ENCODE assay signal across 10 cellular contexts in the genomic region with DNA sequence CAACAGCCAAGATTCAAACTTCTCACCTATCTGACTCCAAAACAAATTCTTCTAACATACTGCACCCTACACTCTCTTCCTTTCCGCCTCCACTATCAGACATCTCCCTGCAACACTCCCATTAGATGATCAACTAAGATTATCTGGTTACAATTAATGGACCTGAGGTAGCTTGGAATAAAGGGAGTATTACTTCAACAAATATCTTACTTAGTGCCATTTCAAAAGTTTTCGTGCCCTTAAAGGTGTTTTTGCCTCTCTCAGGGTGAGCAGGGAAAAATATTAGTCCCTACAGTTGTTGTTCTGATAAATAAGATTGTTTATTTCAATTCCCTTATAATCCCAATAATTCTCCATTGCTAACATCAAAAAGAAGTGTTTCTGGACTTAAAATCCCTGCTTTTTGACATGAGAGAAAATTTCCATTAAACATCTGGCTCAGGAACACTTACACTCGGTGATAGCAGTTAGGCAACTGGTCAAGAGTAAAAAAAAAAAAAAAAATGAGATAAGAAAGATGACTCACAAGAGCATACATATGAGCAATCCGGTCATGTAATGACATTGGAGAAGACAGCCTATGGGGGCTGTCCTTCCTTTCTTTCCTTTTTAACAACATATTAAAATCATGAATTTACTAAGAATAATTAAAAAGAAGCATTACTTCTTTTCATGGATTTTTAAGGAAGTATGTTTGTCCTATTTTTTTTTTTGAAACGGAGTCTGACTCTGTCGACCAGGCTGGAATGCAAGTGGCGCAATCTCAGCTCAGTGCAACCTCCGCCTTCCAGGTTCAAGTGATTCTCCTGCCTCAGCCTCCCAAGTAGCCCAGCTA. TPM values are rescaled to one million over a fixed set of nuclear protein-coding genes. Genes with fewer than 3 reads are reported as not detected.
DNase-seq lines count a peak whose midpoint lies in the region; ATAC-seq, FAIRE-seq and TF ChIP-seq lines count a peak whose summit lies in the region.
"Had no signal": no experiment of that assay in that cellular context is flagged by ENCODE, and none has a peak within 500 bp of the region (broad histone marks: within the 10 kb centered on the region; RNA-seq: fewer than 3 reads in every experiment).

No MANE protein-coding gene starts in this region.

- peak overlapping the region; percentile 79 for H3K56ac ChIP-seq in H1 (replicated peaks; ENCODE audit: insufficient read length, low read depth, low read length)

- H2AK5ac ChIP-seq in H1 (ENCODE audit: low read depth, low read length), result no peak overlapping the region

- no peak overlapping the region for H3K14ac ChIP-seq in H1 (ENCODE audit: insufficient read length)

- H2BK120ac ChIP-seq in H1 (replicated peaks; ENCODE audit: low read depth, low read length), result no peak overlapping the region

- no peak overlapping the region for H3K4me2 ChIP-seq in H1 (ENCODE audit: insufficient read depth in 1 of 2, low read depth in 2 of 2, low read length in 2 of 2)
- H3K4me2 ChIP-seq in OCI-LY7 (ENCODE audit: low read length), result no peak overlapping the region
- no peak overlapping the region for H3K4me2 ChIP-seq in MM.1S (ENCODE audit: low read depth, low read length)

- H4K20me1 ChIP-seq in H1 (replicated peaks in 1 of 2; ENCODE audit: control insufficient read depth in 1 of 2, insufficient read depth in 2 of 2, low read length in 2 of 2), result peaks cover 2 to 5% of the 10 kb centered on the region in 2 experiments
- peaks cover 20% of the 10 kb centered on the region; the same call in 1 of the 2 replicates for H4K20me1 ChIP-seq in OCI-LY7 (ENCODE audit: insufficient read depth, low read length)
- no peaks in the 10 kb centered on the region for H4K20me1 ChIP-seq in MM.1S (ENCODE audit: insufficient read depth, low read length)

- H3F3A ChIP-seq in MM.1S (ENCODE audit: insufficient read depth, low read length), result no peaks in the 10 kb centered on the region

- H3K4me3 Mint-ChIP-seq in natural killer cell treated with Interleukin-12 subunit alpha and Interleukin-12 subunit beta and Interleukin-15 and Interleukin-18, amount 100 ng/mL, for 72 hours, result no peak overlapping the region

- no peak overlapping the region for H2AFZ ChIP-seq in H1 (ENCODE audit: low read length)
- no peak overlapping the region for H2AFZ ChIP-seq in OCI-LY7 (ENCODE audit: low read length)
- no peak overlapping the region for H2AFZ ChIP-seq in MM.1S (ENCODE audit: low read length)

- H3K18ac ChIP-seq in H1 (ENCODE audit: extremely low read depth, low read length), result no peak overlapping the region

- CTCF ChIA-PET in H1 (lab: Charles Lee; ENCODE audit: partially characterized antibody) (interaction anchor here (0.6 to 1.3 kb wide), 3 partner anchors 10 to 91 kb away, joined by 3 to 4 read pairs (median 4); no protein-coding TSS in a partner anchor), OCI-LY7 (lab: Charles Lee; ENCODE audit: unreplicated experiment) (no interaction called here)

- no peak for FAIRE-seq in H1 (lab: Jason Lieb, UNC)
- FAIRE-seq: GM12891 had no signal

- H3K4me1 ChIP-seq in H1 (replicated peaks in 1 of 4; ENCODE audit: control insufficient read depth in 3 of 4, insufficient read depth in 4 of 4, low read length in 3 of 4) (peaks cover 0 to 6% (median 0%) of the 10 kb centered on the region in 4 experiments; a peak in 2 of 7 replicates), OCI-LY7 (ENCODE audit: insufficient read depth, low read length, poor library complexity, severe bottlenecking) (peaks cover 14% of the 10 kb centered on the region), MM.1S (ENCODE audit: low read length) (no peaks in the 10 kb centered on the region; the same call in 1 of the 2 replicates)

- no peaks in the 10 kb centered on the region for H3K27me3 Mint-ChIP-seq in natural killer cell treated with Interleukin-12 subunit alpha and Interleukin-12 subunit beta and Interleukin-15 and Interleukin-18, amount 100 ng/mL, for 72 hours

- peak overlapping the region in 1 of 2 donors; percentile 72 for H3K27ac Mint-ChIP-seq in natural killer cell treated with Interleukin-12 subunit alpha and Interleukin-12 subunit beta and Interleukin-15 and Interleukin-18, amount 100 ng/mL, for 72 hours

- ATAC-seq in natural killer cell treated with Interleukin-12 subunit alpha and Interleukin-12 subunit beta and Interleukin-15 and Interleukin-18, amount 100 ng/mL, for 72 hours, result peak; percentile 67 to 73

- H3K36me3 ChIP-seq in H1 (ENCODE audit: control insufficient read depth in 2 of 4, insufficient read depth in 4 of 4, low read length in 3 of 4), result no peaks in the 10 kb centered on the region
- peaks cover 42% of the 10 kb centered on the region for H3K36me3 ChIP-seq in OCI-LY7 (ENCODE audit: insufficient read depth, low read length)
- no peaks in the 10 kb centered on the region for H3K36me3 ChIP-seq in MM.1S (replicated peaks; ENCODE audit: insufficient read depth, low read length)

- H3K79me2 ChIP-seq in H1 (ENCODE audit: control insufficient read depth in 1 of 2, insufficient read depth in 2 of 2, low read length in 2 of 2) (peaks cover 12 to 92% of the 10 kb centered on the region in 2 experiments), OCI-LY7 (ENCODE audit: insufficient read depth, low read depth, low read length) (peaks cover 100% of the 10 kb centered on the region), MM.1S (ENCODE audit: low read length) (peaks cover 98% of the 10 kb centered on the region)

- H2BK5ac ChIP-seq in H1 (ENCODE audit: low read depth, low read length), result no peak overlapping the region

- POLR2A ChIA-PET in H1 (lab: Charles Lee; ENCODE audit: partially characterized antibody) (interaction anchor here (0.6 to 0.8 kb wide), 3 partner anchors 11 to 14 kb away, joined by 3 read pairs; no protein-coding TSS in a partner anchor), OCI-LY7 (lab: Charles Lee) (interaction anchor here (0.6 to 1.7 kb wide), 8 partner anchors 10 to 950 kb away, joined by 3 to 12 read pairs (median 4); a partner anchor contains a TSS)

- H2BK15ac ChIP-seq in H1 (ENCODE audit: low read length), result no peak overlapping the region

- WGBS in H1 (ENCODE audit: extremely low coverage in 1 of 2, insufficient coverage in 1 of 2, insufficient read length in 1 of 2, insufficient replicate concordance in 2 of 2, low coverage in 1 of 2, low lambda C conversion rate in 2 of 2, missing lambda C conversion rate in 1 of 2), 2 experiments, result 88% methylated on average over 8 of the region's 8 CpGs; no CpG with 5 or more reads in 1 of the 2 experiments

- BruUV-seq in OCI-LY7 (replicated peaks; lab: Mats Ljungman, UMichigan), result no TSS peak

- H3K4me3 ChIP-seq in H1 (ENCODE audit: extremely low read depth in 1 of 4, insufficient read depth in 2 of 4, low read depth in 3 of 4, low read length in 4 of 4), result no peak overlapping the region
- H3K4me3 ChIP-seq in OCI-LY7 (ENCODE audit: low read depth, low read length, poor library complexity, severe bottlenecking), result no peak overlapping the region
- no peak overlapping the region for H3K4me3 ChIP-seq in MM.1S (ENCODE audit: low read length)

- intact Hi-C loops in OCI-LY7 (cut with micrococcal nuclease; ENCODE audit: unreplicated experiment), result no loop called here

- TF ChIP-seq CTCF in H1 (IDR thresholded peaks at IDR 0.05; ENCODE audit: control extremely low read depth in 1 of 3, insufficient read depth in 1 of 3, low read depth in 1 of 3, low read length in 3 of 3), result no peak
- TF ChIP-seq CTCF in OCI-LY7 (conservative IDR thresholded peaks at IDR 0.05; ENCODE audit: low read length), result no peak
- TF ChIP-seq CTCF in MM.1S (IDR thresholded peaks at IDR 0.05; ENCODE audit: low read length), result no peak

- no peak overlapping the region for H4K8ac ChIP-seq in H1 (ENCODE audit: extremely low read depth, insufficient read depth, low read length)

- in situ Hi-C loops in Caki2 (cut with HindIII; ENCODE audit: low pct_unique_long_range_greater_than_20kb, low sequenced_read_pairs), result no loop called here

- peaks cover 38 to 43% of the 10 kb centered on the region in 2 donors for H3K4me1 Mint-ChIP-seq in natural killer cell treated with Interleukin-12 subunit alpha and Interleukin-12 subunit beta and Interleukin-15 and Interleukin-18, amount 100 ng/mL, for 72 hours (ENCODE audit: low read depth in 2 of 2)

- H3K9ac ChIP-seq in H1 (replicated peaks in 1 of 4; ENCODE audit: extremely low read depth in 1 of 4, low read depth in 3 of 4, low read length in 3 of 4), result no peak overlapping the region
- H3K9ac ChIP-seq in MM.1S (ENCODE audit: low read length), result no peak overlapping the region

- TF ChIP-seq RAD21 in H1 (IDR thresholded peaks at IDR 0.05 in 1 of 2, conservative IDR thresholded peaks at IDR 0.05 in 1 of 2; ENCODE audit: low read depth in 2 of 2, low read length in 2 of 2), result no peak

- no peak for TF ChIP-seq POLR2A in H1 (IDR thresholded peaks at IDR 0.05; ENCODE audit: control extremely low read depth in 1 of 2, low read depth in 2 of 2, low read length in 2 of 2)

- no peaks in the 10 kb centered on the region for H3K23me2 ChIP-seq in H1 (ENCODE audit: low read depth, low read length)

- H3K9me3 ChIP-seq in H1 (ENCODE audit: insufficient read depth in 2 of 2, low read depth in 1 of 2, low read length in 1 of 2), result no peaks in the 10 kb centered on the region
- no peaks in the 10 kb centered on the region for H3K9me3 ChIP-seq in OCI-LY7 (ENCODE audit: low read length)
- H3K9me3 ChIP-seq in MM.1S (replicated peaks; ENCODE audit: insufficient read depth, low read length), result no peaks in the 10 kb centered on the region

- no peaks in the 10 kb centered on the region for H3K9me3 Mint-ChIP-seq in natural killer cell treated with Interleukin-12 subunit alpha and Interleukin-12 subunit beta and Interleukin-15 and Interleukin-18, amount 100 ng/mL, for 72 hours

- H3K79me1 ChIP-seq in H1 (ENCODE audit: low read depth, low read length), result no peaks in the 10 kb centered on the region; the same call in 1 of the 2 replicates

- H2BK20ac ChIP-seq in H1 (ENCODE audit: low read length), result no peak overlapping the region

- H4K91ac ChIP-seq in H1 (replicated peaks; ENCODE audit: insufficient read length, low read length), result no peak overlapping the region

- TF ChIP-seq EP300 in H1 (IDR thresholded peaks at IDR 0.05; ENCODE audit: borderline replicate concordance in 1 of 2, low read depth in 2 of 2, low read length in 2 of 2), result no peak

- H3K27me3 ChIP-seq in H1 (replicated peaks in 1 of 4; ENCODE audit: control insufficient read depth in 3 of 4, extremely low read depth in 1 of 4, insufficient read depth in 3 of 4, low read length in 3 of 4) (no peaks in the 10 kb centered on the region), MM.1S (replicated peaks; ENCODE audit: insufficient read depth, low read length) (no peaks in the 10 kb centered on the region)

- no peak overlapping the region for H3K4ac ChIP-seq in H1 (replicated peaks; ENCODE audit: insufficient read length, low read depth, low read length)

- no peak overlapping the region for H3K27ac ChIP-seq in H1 (ENCODE audit: low read depth, low read length)
- H3K27ac ChIP-seq in OCI-LY7 (ENCODE audit: low read depth, low read length, poor library complexity, severe bottlenecking), result no peak overlapping the region
- H3K27ac ChIP-seq in MM.1S (ENCODE audit: low read length), result no peak overlapping the region

- H2BK12ac ChIP-seq in H1 (ENCODE audit: low read depth, low read length), result no peak overlapping the region

- H4K5ac ChIP-seq in H1 (ENCODE audit: insufficient read length, low read depth, low read length), result no peak overlapping the region

- peak; percentile 60 for DNase-seq in Caki2 (ENCODE audit: low read depth)
- peak; percentile 59 for DNase-seq in NCI-H226
- no peak for DNase-seq in H1 (ENCODE audit: low read depth in 1 of 2, low spot score in 2 of 2)
- no peak for DNase-seq in natural killer cell treated with Interleukin-12 subunit alpha and Interleukin-12 subunit beta and Interleukin-15 and Interleukin-18, amount 100 ng/mL, for 72 hours (ENCODE audit: low spot score)
- DNase-seq in GDM1 (lab: John Stamatoyannopoulos, UW), result no peak
- no peak for DNase-seq in OCI-LY7 (ENCODE audit: low spot score)
- no peak for DNase-seq in T1000 (lab: John Stamatoyannopoulos, UW)
- no peak for DNase-seq in MM.1S
- DNase-seq: NCI-H510A treated with DMSO at 0.1 percent for 48 hours had no signal

- H3K23ac ChIP-seq in H1 (ENCODE audit: insufficient read length), result no peak overlapping the region

- H3K9me2 ChIP-seq in OCI-LY7 (ENCODE audit: insufficient read depth, low read length) (no peaks in the 10 kb centered on the region), MM.1S (replicated peaks; ENCODE audit: insufficient read depth, low read length) (no peaks in the 10 kb centered on the region)

- H3K36me3 Mint-ChIP-seq in natural killer cell treated with Interleukin-12 subunit alpha and Interleukin-12 subunit beta and Interleukin-15 and Interleukin-18, amount 100 ng/mL, for 72 hours, result no peaks in the 10 kb centered on the region

RNA-seq across cellular contexts. Expression of a gene that starts 7.6 kb away (rescaled TPM):
- 6.1 and 9.9 TPM in 2 replicates for total RNA-seq in Caki2 (2014; rRNA removed; shearing (Covaris generic); ENCODE audit: low replicate concordance)
- total RNA-seq in H1 (2021; fragmentation: NEBNext Ultra II Directional; extraction: Animal tissue kit (Norgen Biotek cat#: 25700)), result 16.4 and 17.6 TPM in 2 replicates
- 3.9 and 4.2 TPM in 2 replicates for polyA plus RNA-seq in H1 (2011; rRNA removed)
- polyA plus RNA-seq in H1 (2011; cell fraction: cytosol; rRNA removed), result 5.4 TPM
- polyA plus RNA-seq in H1 (2011; cell fraction: nucleus; rRNA removed), result 4.5 TPM
- polyA plus RNA-seq in H1 (2012, experiment 1 of 2), result 7.9 to 10.1 TPM (median 8.4 TPM) in 4 replicates
- 1.5 TPM for polyA plus RNA-seq in H1 (2012, experiment 2 of 2)
- polyA plus RNA-seq in H1 (2013, experiment 1 of 2), result 7.0 TPM
- 7.2 TPM for polyA plus RNA-seq in H1 (2013, experiment 2 of 2)
- polyA minus RNA-seq in H1 (2011; rRNA and poly(A)+ RNA removed), result 33.8 and 40.8 TPM in 2 replicates
- polyA minus RNA-seq in H1 (2011; cell fraction: cytosol; rRNA and poly(A)+ RNA removed), result 16.1 TPM
- polyA minus RNA-seq in H1 (2011; cell fraction: nucleus; rRNA and poly(A)+ RNA removed), result 13.9 TPM
- total RNA-seq in natural killer cell treated with Interleukin-12 subunit alpha and Interleukin-12 subunit beta and Interleukin-15 and Interleukin-18, amount 100 ng/mL, for 72 hours, result 10 to 100 TPM; 18.7 to 27.7 TPM
- total RNA-seq in OCI-LY7 (2014; rRNA removed; shearing (Covaris generic)), result 10.8 and 12.5 TPM in 2 replicates
- total RNA-seq in OCI-LY7 (2022), result 19.0 TPM in 2 replicates

RNA-seq across cellular contexts. Expression of a gene that starts 45.4 kb away (rescaled TPM):
- 13.3 and 21.2 TPM in 2 replicates for total RNA-seq in Caki2 (2014; rRNA removed; shearing (Covaris generic); ENCODE audit: low replicate concordance)
- total RNA-seq in H1 (2021; fragmentation: NEBNext Ultra II Directional; extraction: Animal tissue kit (Norgen Biotek cat#: 25700)), result 26.9 and 27.7 TPM in 2 replicates
- 6.5 and 9.1 TPM in 2 replicates for polyA plus RNA-seq in H1 (2011; rRNA removed)
- polyA plus RNA-seq in H1 (2011; cell fraction: cytosol; rRNA removed), result 12.2 TPM
- 11.2 TPM for polyA plus RNA-seq in H1 (2011; cell fraction: nucleus; rRNA removed)
- 19.8 to 23.4 TPM (median 20.1 TPM) in 4 replicates for polyA plus RNA-seq in H1 (2012, experiment 1 of 2)
- polyA plus RNA-seq in H1 (2012, experiment 2 of 2), result 3.7 TPM
- polyA plus RNA-seq in H1 (2013, experiment 1 of 2), result 23.7 TPM
- 25.7 TPM for polyA plus RNA-seq in H1 (2013, experiment 2 of 2)
- 13.0 and 14.2 TPM in 2 replicates for polyA minus RNA-seq in H1 (2011; rRNA and poly(A)+ RNA removed)
- 12.0 TPM for polyA minus RNA-seq in H1 (2011; cell fraction: cytosol; rRNA and poly(A)+ RNA removed)
- polyA minus RNA-seq in H1 (2011; cell fraction: nucleus; rRNA and poly(A)+ RNA removed), result 33.8 TPM
- total RNA-seq in natural killer cell treated with Interleukin-12 subunit alpha and Interleukin-12 subunit beta and Interleukin-15 and Interleukin-18, amount 100 ng/mL, for 72 hours, result 10 to 100 TPM; 29.0 to 44.0 TPM
- 7.1 and 11.8 TPM in 2 replicates for total RNA-seq in OCI-LY7 (2014; rRNA removed; shearing (Covaris generic))
- total RNA-seq in OCI-LY7 (2022), result 17.1 and 18.8 TPM in 2 replicates

Comparison
In these comparisons a context has a peak if more than half of its experiments do, and no peak if none do; other contexts are left out.
1. DNase-seq: peak in Caki2 (single experiment) and NCI-H226 (single experiment); none in H1 (0 of 2), natural killer cell treated with Interleukin-12 subunit alpha and Interleukin-12 subunit beta and Interleukin-15 and Interleukin-18, amount 100 ng/mL, for 72 hours (single experiment), GDM1 (single experiment), OCI-LY7 (single experiment), T1000 (single experiment) and MM.1S (single experiment).